In genomic region chr10:17764142-17764541, GRCh38 we compare ENCODE assay signal across 33 cellular contexts. TPM values are rescaled to one million over a fixed set of nuclear protein-coding genes. Genes with fewer than 3 reads are reported as not detected.
"Had no signal": no experiment of that assay in that cellular context is flagged by ENCODE, and none has a peak within 500 bp of the region (broad histone marks: within the 10 kb centered on the region; RNA-seq: fewer than 3 reads in every experiment).

No MANE protein-coding gene starts in this region.

- H3K27ac Mint-ChIP-seq: activated CD8-positive, alpha-beta T cell treated with anti-CD3 and anti-CD28 coated beads for 36 hours; activated naive CD4-positive, alpha-beta T cell treated with anti-CD3 and anti-CD28 coated beads, Interleukin-2, amount 50 U/mL, for 24 hours; activated naive CD8-positive, alpha-beta T cell treated with anti-CD3 and anti-CD28 coated beads, Interleukin-2, amount 10 ng/mL, durations not matched to agents 7 days and 5 days; activated T-cell treated with anti-CD3 and anti-CD28 coated beads, Interleukin-2, amount 50 U/mL, for 72 hours; activated T-helper 17 cell treated with anti-CD3 and anti-CD28 coated beads, Interleukin-2, amount 50 U/mL, for 72 hours had no signal

- H3K4me1 Mint-ChIP-seq: activated naive CD4-positive, alpha-beta T cell treated with anti-CD3 and anti-CD28 coated beads, Interleukin-2, amount 50 U/mL, for 24 hours; activated T-helper 17 cell treated with anti-CD3 and anti-CD28 coated beads, Interleukin-2, amount 50 U/mL, for 72 hours had no signal

- H3K4me2 ChIP-seq: PC-9 had no signal

- H3K4me3 Mint-ChIP-seq: activated CD8-positive, alpha-beta T cell treated with anti-CD3 and anti-CD28 coated beads for 36 hours; activated naive CD4-positive, alpha-beta T cell treated with anti-CD3 and anti-CD28 coated beads, Interleukin-2, amount 50 U/mL, for 24 hours; activated naive CD8-positive, alpha-beta T cell treated with anti-CD3 and anti-CD28 coated beads, Interleukin-2, amount 10 ng/mL, durations not matched to agents 7 days and 5 days; activated T-cell treated with anti-CD3 and anti-CD28 coated beads, Interleukin-2, amount 50 U/mL, for 72 hours; activated T-helper 17 cell treated with anti-CD3 and anti-CD28 coated beads, Interleukin-2, amount 50 U/mL, for 72 hours had no signal

- DNase-seq: activated CD4-positive, alpha-beta T cell treated with anti-CD3 and anti-CD28 coated beads for 1 hour; activated CD4-positive, alpha-beta T cell treated with anti-CD3 and anti-CD28 coated beads for 48 hours; activated CD4-positive, CD25-positive, alpha-beta regulatory T cell; activated CD8-positive, alpha-beta T cell treated with anti-CD3 and anti-CD28 coated beads for 36 hours; activated effector memory CD4-positive, alpha-beta T cell treated with anti-CD3 and anti-CD28 coated beads, Interleukin-2, amount 50 U/mL, for 16 hours; activated naive CD4-positive, alpha-beta T cell; activated naive CD8-positive, alpha-beta T cell treated with anti-CD3 and anti-CD28 coated beads, Interleukin-2, amount 10 ng/mL, durations not matched to agents 7 days and 5 days; activated T-cell treated with anti-CD3 and anti-CD28 coated beads, Interleukin-2, amount 50 U/mL, for 1 hour; activated T-cell treated with anti-CD3 and anti-CD28 coated beads, Interleukin-2, amount 50 U/mL, for 72 hours; amygdala; cerebellar nuclear complex; Kasumi-1; KG1; MG63; NCI-H1048; NCI-H1105 treated with DMSO at 0.1 percent for 48 hours; NCI-H1436; NCI-H1694; NCI-H1930; NCI-H2081 treated with DMSO at 0.1 percent for 48 hours; NCI-H345; NCI-H524 treated with DMSO at 0.1 percent for 48 hours; PC-9; Right ventricle myocardium superior; SW 1271; T-helper 1 cell; T-helper 2 cell; T-helper 9 cell had no signal

- H3K4me1 ChIP-seq: ascending aorta had no signal

- H3K36me3 Mint-ChIP-seq: activated naive CD4-positive, alpha-beta T cell treated with anti-CD3 and anti-CD28 coated beads, Interleukin-2, amount 50 U/mL, for 24 hours; activated naive CD8-positive, alpha-beta T cell treated with anti-CD3 and anti-CD28 coated beads, Interleukin-2, amount 10 ng/mL, durations not matched to agents 7 days and 5 days had no signal

- H2AFZ ChIP-seq: PC-9 had no signal

- H3K9me3 ChIP-seq: ascending aorta, MG63 had no signal

- H3K9me3 Mint-ChIP-seq: activated CD8-positive, alpha-beta T cell treated with anti-CD3 and anti-CD28 coated beads for 36 hours; activated naive CD4-positive, alpha-beta T cell treated with anti-CD3 and anti-CD28 coated beads, Interleukin-2, amount 50 U/mL, for 24 hours; activated naive CD8-positive, alpha-beta T cell treated with anti-CD3 and anti-CD28 coated beads, Interleukin-2, amount 10 ng/mL, durations not matched to agents 7 days and 5 days; activated T-cell treated with anti-CD3 and anti-CD28 coated beads, Interleukin-2, amount 50 U/mL, for 72 hours had no signal

- H3K36me3 ChIP-seq: ascending aorta, MG63 had no signal

- ATAC-seq: activated CD8-positive, alpha-beta T cell treated with anti-CD3 and anti-CD28 coated beads for 36 hours; activated T-cell treated with anti-CD3 and anti-CD28 coated beads, Interleukin-2, amount 50 U/mL, for 72 hours; activated T-helper 17 cell treated with anti-CD3 and anti-CD28 coated beads, Interleukin-2, amount 50 U/mL, for 72 hours had no signal

- H3K27me3 ChIP-seq: ascending aorta, MG63 had no signal

- FAIRE-seq: RCC 7860 had no signal

- H3K4me3 ChIP-seq: ascending aorta, MG63, PC-9 had no signal

- H3K27me3 Mint-ChIP-seq: activated CD8-positive, alpha-beta T cell treated with anti-CD3 and anti-CD28 coated beads for 36 hours; activated naive CD8-positive, alpha-beta T cell treated with anti-CD3 and anti-CD28 coated beads, Interleukin-2, amount 10 ng/mL, durations not matched to agents 7 days and 5 days had no signal

- H3K27ac ChIP-seq: ascending aorta, PC-9, VCaP had no signal

RNA-seq across cellular contexts. Expression of gene TMEM236, which starts 12.1 kb away (rescaled TPM):
- total RNA-seq: ascending aorta had no signal

RNA-seq across cellular contexts. Expression of gene MRC1, which starts 45.0 kb away (rescaled TPM):
- total RNA-seq: activated CD8-positive, alpha-beta T cell treated with anti-CD3 and anti-CD28 coated beads for 36 hours had no signal
